In genomic region chr1:235923466-235924008, GRCh38 we compare ENCODE assay signal across 8 cellular contexts. TPM values are rescaled to one million over a fixed set of nuclear protein-coding genes. Genes with fewer than 3 reads are reported as not detected.
A peak's percentile ranks its signal among the peaks of the same experiment; 100 is the strongest.
DNase-seq lines count a peak whose midpoint lies in the region; ATAC-seq and TF ChIP-seq lines count a peak whose summit lies in the region.

No MANE protein-coding gene starts in this region.

- in situ Hi-C loops in mammary epithelial cell (cut with MboI; ENCODE audit: low sequenced_read_pairs in 2 of 2): no loop called here

- H3K9me3 Mint-ChIP-seq in activated naive CD8-positive, alpha-beta T cell (ENCODE audit: low read depth): no peaks in the 10 kb centered on the region
- H3K9me3 Mint-ChIP-seq in activated naive CD8-positive, alpha-beta T cell treated with anti-CD3 and anti-CD28 coated beads for 36 hours: no peaks in the 10 kb centered on the region

- no peaks in the 10 kb centered on the region for H3K79me2 ChIP-seq in mammary epithelial cell (ENCODE audit: insufficient read depth, low read length)

- H3K27ac ChIP-seq in mammary epithelial cell (ENCODE audit: insufficient read depth, low read depth, low read length) (no peak overlapping the region), suprapubic skin (peak overlapping the region; percentile 3)

- H3K4me1 ChIP-seq in mammary epithelial cell (ENCODE audit: insufficient read depth, low read length) (peaks cover 42% of the 10 kb centered on the region), suprapubic skin (peaks cover 49% of the 10 kb centered on the region)

- CTCF ChIA-PET in mammary epithelial cell (lab: Charles Lee; ENCODE audit: low non-redundant PET): no interaction called here

- ATAC-seq in GM19328 (IDR thresholded peaks at IDR 0.05; ENCODE audit: unreplicated experiment) (no peak), HG03432 (IDR thresholded peaks at IDR 0.05; ENCODE audit: unreplicated experiment) (no peak)

- BruUV-seq in mammary epithelial cell (replicated peaks; lab: Mats Ljungman, UMichigan): no TSS peak

- dilution Hi-C loops in mammary epithelial cell (cut with HindIII; ENCODE audit: low sequenced_read_pairs): no loop called here

- TF ChIP-seq EP300 in suprapubic skin (IDR thresholded peaks at IDR 0.05): no peak

- no peak overlapping the region for H3K4me2 ChIP-seq in mammary epithelial cell (ENCODE audit: insufficient read depth, low read depth, low read length)

- no peaks in the 10 kb centered on the region for H3K36me3 Mint-ChIP-seq in activated naive CD8-positive, alpha-beta T cell
- H3K36me3 Mint-ChIP-seq in activated naive CD8-positive, alpha-beta T cell treated with anti-CD3 and anti-CD28 coated beads for 36 hours: no peaks in the 10 kb centered on the region

- peak overlapping the region; percentile 33 for H3K4me3 Mint-ChIP-seq in activated naive CD8-positive, alpha-beta T cell
- no peak overlapping the region for H3K4me3 Mint-ChIP-seq in activated naive CD8-positive, alpha-beta T cell treated with anti-CD3 and anti-CD28 coated beads for 36 hours

- intact Hi-C loops in mammary epithelial cell (cut with micrococcal nuclease): no loop called here

- no peak for TF ChIP-seq CTCF in mammary epithelial cell (conservative IDR thresholded peaks at IDR 0.05 in 1 of 2, IDR thresholded peaks at IDR 0.05 in 1 of 2; ENCODE audit: extremely low read depth in 1 of 2, insufficient read depth in 1 of 2, low read depth in 1 of 2, low read length in 2 of 2)
- no peak for TF ChIP-seq CTCF in suprapubic skin (IDR thresholded peaks at IDR 0.05)

- H3K36me3 ChIP-seq in mammary epithelial cell (ENCODE audit: insufficient read depth, low read length) (no peaks in the 10 kb centered on the region), suprapubic skin (no peaks in the 10 kb centered on the region)

- no peaks in the 10 kb centered on the region for H4K20me1 ChIP-seq in mammary epithelial cell (ENCODE audit: insufficient read depth, low read length)

- peaks cover 39% of the 10 kb centered on the region for H3K4me1 Mint-ChIP-seq in activated naive CD8-positive, alpha-beta T cell (ENCODE audit: low read depth)
- peaks cover 36% of the 10 kb centered on the region for H3K4me1 Mint-ChIP-seq in activated naive CD8-positive, alpha-beta T cell treated with anti-CD3 and anti-CD28 coated beads for 36 hours

- H3K9me3 ChIP-seq in mammary epithelial cell (replicated peaks; ENCODE audit: insufficient read depth, low read length): no peaks in the 10 kb centered on the region
- no peaks in the 10 kb centered on the region for H3K9me3 ChIP-seq in suprapubic skin

- DNase-seq in activated naive CD8-positive, alpha-beta T cell treated with anti-CD3 and anti-CD28 coated beads for 36 hours: no peak
- peak; percentile 65 for DNase-seq in NCI-H2171 (lab: John Stamatoyannopoulos, UW)
- peak; percentile 38 for DNase-seq in mammary epithelial cell
- no peak for DNase-seq in suprapubic skin (ENCODE audit: low spot score in 2 of 2)
- DNase-seq in Ammon's horn (ENCODE audit: low spot score): no peak

- no peak overlapping the region for H3K9ac ChIP-seq in mammary epithelial cell (ENCODE audit: insufficient read depth, low read length)

- no peak overlapping the region for H2AFZ ChIP-seq in mammary epithelial cell (ENCODE audit: low read depth, low read length)

- peak overlapping the region; percentile 42 for H3K27ac Mint-ChIP-seq in activated naive CD8-positive, alpha-beta T cell
- no peak overlapping the region for H3K27ac Mint-ChIP-seq in activated naive CD8-positive, alpha-beta T cell treated with anti-CD3 and anti-CD28 coated beads for 36 hours

- H3K4me3 ChIP-seq in mammary epithelial cell (replicated peaks in 1 of 3; ENCODE audit: insufficient read depth in 1 of 3, low read depth in 2 of 3, low read length in 3 of 3) (no peak overlapping the region), suprapubic skin (no peak overlapping the region)

- H3K27me3 ChIP-seq in mammary epithelial cell (ENCODE audit: insufficient read depth, low read length): no peaks in the 10 kb centered on the region
- no peaks in the 10 kb centered on the region for H3K27me3 ChIP-seq in suprapubic skin

- no peaks in the 10 kb centered on the region for H3K27me3 Mint-ChIP-seq in activated naive CD8-positive, alpha-beta T cell
- no peaks in the 10 kb centered on the region for H3K27me3 Mint-ChIP-seq in activated naive CD8-positive, alpha-beta T cell treated with anti-CD3 and anti-CD28 coated beads for 36 hours

- TF ChIP-seq POLR2A in suprapubic skin (IDR thresholded peaks at IDR 0.05): no peak

- WGBS in mammary epithelial cell (ENCODE audit: low coverage, missing lambda C conversion rate): 90% methylated on average over 6 of the region's 6 CpGs
- 40% methylated on average over 6 of the region's 6 CpGs for WGBS in suprapubic skin

RNA-seq across cellular contexts. Expression of gene LYST, which starts 56.8 kb away (rescaled TPM):
- total RNA-seq in activated naive CD8-positive, alpha-beta T cell treated with anti-CD3 and anti-CD28 coated beads for 36 hours: 10 to 100 TPM; 63.8 to 76.2 TPM
- total RNA-seq in mammary epithelial cell (10 to 100 TPM; 27.6 to 50.5 TPM), suprapubic skin (100 to 1,000 TPM in 1 of 4 donors, 10 to 100 TPM in 3; 40.1 to 118 (median 68.8) TPM)
- 6.1 TPM for polyA plus RNA-seq in mammary epithelial cell
- polyA minus RNA-seq in mammary epithelial cell: 53.0 TPM

Comparison
In these comparisons a context has a peak if more than half of its experiments do, and no peak if none do; other contexts are left out.
1. DNase-seq: peak in NCI-H2171 (single experiment) and mammary epithelial cell (single experiment); none in activated naive CD8-positive, alpha-beta T cell treated with anti-CD3 and anti-CD28 coated beads for 36 hours (single experiment), suprapubic skin (0 of 2) and Ammon's horn (single experiment).